ENCODE assay signal across 9 cellular contexts in the genomic region with DNA sequence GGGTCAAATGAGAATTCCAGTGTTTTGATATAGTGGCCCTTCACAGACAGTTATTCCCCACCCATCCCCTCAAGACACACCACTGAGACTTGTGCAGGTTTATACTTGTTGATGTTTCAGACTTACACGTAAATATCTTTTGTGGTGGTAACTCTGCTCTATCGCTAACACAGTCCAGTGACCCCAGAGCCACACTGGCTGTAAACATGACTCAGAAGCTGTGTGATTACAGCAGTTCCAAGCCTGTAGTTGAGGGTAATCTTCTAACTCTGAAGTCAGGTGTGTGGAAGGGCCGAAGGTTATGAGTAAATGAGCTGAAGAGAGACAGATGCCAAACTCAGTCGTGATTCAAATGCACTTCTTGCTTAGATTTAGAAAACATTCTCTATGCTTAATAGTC. TPM values are rescaled to one million over a fixed set of nuclear protein-coding genes. Genes with fewer than 3 reads are reported as not detected.
A peak's percentile ranks its signal among the peaks of the same experiment; 100 is the strongest.
DNase-seq lines count a peak whose midpoint lies in the region; ATAC-seq and TF ChIP-seq lines count a peak whose summit lies in the region.
"Had no signal": no experiment of that assay in that cellular context is flagged by ENCODE, and none has a peak within 500 bp of the region (broad histone marks: within the 10 kb centered on the region; RNA-seq: fewer than 3 reads in every experiment).

No MANE protein-coding gene starts in this region.

- TF ChIP-seq POLR2A in ovary (IDR thresholded peaks at IDR 0.05) (no peak), upper lobe of left lung (IDR thresholded peaks at IDR 0.05) (no peak)

- ATAC-seq in GM19351 (IDR thresholded peaks at IDR 0.05; ENCODE audit: unreplicated experiment) (peak; percentile 92), HG03175 (IDR thresholded peaks at IDR 0.05; ENCODE audit: unreplicated experiment) (peak; percentile 50), upper lobe of left lung (ENCODE audit: low FRiP score in 2 of 2) (no peak)

- H3K27ac Mint-ChIP-seq in chondrocyte (ENCODE audit: unreplicated experiment): peak overlapping the region; percentile 87

- H3K36me3 ChIP-seq in ovary: no peaks in the 10 kb centered on the region
- H3K36me3 ChIP-seq in upper lobe of left lung: peaks cover 0 to 10% (median 7%) of the 10 kb centered on the region in 4 donors

- H3K27ac ChIP-seq in ovary (no peak overlapping the region), upper lobe of left lung (no peak overlapping the region)

- H3K4me1 ChIP-seq in ovary (ENCODE audit: insufficient read depth): no peaks in the 10 kb centered on the region
- no peaks in the 10 kb centered on the region for H3K4me1 ChIP-seq in upper lobe of left lung

- DNase-seq in chondrocyte (ENCODE audit: low spot score) (no peak), retinal pigment epithelial cell (ENCODE audit: low read depth) (peak; percentile 74), ovary (no peak), dedifferentiated amniotic fluid mesenchymal stem cell (ENCODE audit: extremely low spot score) (no peak), DMS153 treated with DMSO at 0.1 percent for 48 hours (lab: John Stamatoyannopoulos, UW; ENCODE audit: unreplicated experiment) (no peak), upper lobe of left lung (no peak)

- 51 to 65% (median 59%) methylated on average over 4 of the region's 4 CpGs for WGBS in ovary, 3 donors
- 69 to 87% methylated on average over 4 of the region's 4 CpGs for WGBS in upper lobe of left lung, 2 donors

- H3K9me3 ChIP-seq in ovary (no peaks in the 10 kb centered on the region), upper lobe of left lung (no peaks in the 10 kb centered on the region)

- TF ChIP-seq EP300 in ovary (IDR thresholded peaks at IDR 0.05) (no peak), upper lobe of left lung (IDR thresholded peaks at IDR 0.05) (no peak)

- peaks cover 31% of the 10 kb centered on the region for H3K4me1 Mint-ChIP-seq in chondrocyte (ENCODE audit: low read depth)
- H3K4me1 Mint-ChIP-seq: neural crest cell had no signal

- H3K27me3 Mint-ChIP-seq in chondrocyte (ENCODE audit: low read depth): no peaks in the 10 kb centered on the region

- no peaks in the 10 kb centered on the region for H3K9me3 Mint-ChIP-seq in chondrocyte (ENCODE audit: low read depth)
- H3K9me3 Mint-ChIP-seq: neural crest cell had no signal

- H3K4me3 Mint-ChIP-seq in chondrocyte (ENCODE audit: unreplicated experiment): no peak overlapping the region
- H3K4me3 Mint-ChIP-seq: neural crest cell had no signal

- intact Hi-C loops in ovary (cut with DNase I): no loop called here

- H3K36me3 Mint-ChIP-seq in chondrocyte (ENCODE audit: low read depth): no peaks in the 10 kb centered on the region

- no peaks in the 10 kb centered on the region for H3K27me3 ChIP-seq in ovary
- no peaks in the 10 kb centered on the region for H3K27me3 ChIP-seq in upper lobe of left lung

- no peak for TF ChIP-seq CTCF in chondrocyte (IDR thresholded peaks at IDR 0.05)
- no peak for TF ChIP-seq CTCF in retinal pigment epithelial cell (conservative IDR thresholded peaks at IDR 0.05; ENCODE audit: low read depth, low read length)
- no peak for TF ChIP-seq CTCF in ovary (IDR thresholded peaks at IDR 0.05)
- no peak for TF ChIP-seq CTCF in upper lobe of left lung (IDR thresholded peaks at IDR 0.05)

- H3K4me3 ChIP-seq in retinal pigment epithelial cell (ENCODE audit: low read length) (no peak overlapping the region), ovary (no peak overlapping the region), upper lobe of left lung (no peak overlapping the region)

RNA-seq across cellular contexts. Expression of gene NOBOX, which starts 19.4 kb away (rescaled TPM):
- not detected in 3 replicates for total RNA-seq in chondrocyte
- total RNA-seq in ovary: not detected
- under 1 TPM in 1 of 2 donors, not detected in 1; 0.36 TPM for polyA plus RNA-seq in ovary
- not detected for total RNA-seq in upper lobe of left lung
- total RNA-seq: neural crest cell had no signal

RNA-seq across cellular contexts. Expression of gene ARHGEF5, which starts 28.9 kb away (rescaled TPM):
- 2.6 to 7.3 TPM (median 7.2 TPM) in 3 replicates for total RNA-seq in chondrocyte
- 10 to 100 TPM in 6 of 7 donors, 1 to 10 TPM in 1; 5.4 to 36.5 (median 11.2) TPM for total RNA-seq in ovary
- 1 to 10 TPM; 4.0 to 9.6 TPM for polyA plus RNA-seq in ovary
- 10 to 100 TPM; 22.0 to 54.2 (median 29.2) TPM for total RNA-seq in upper lobe of left lung

Comparison
In these comparisons a context has a peak if more than half of its experiments do, and no peak if none do; other contexts are left out.
1. ATAC-seq: peak in GM19351 (single experiment) and HG03175 (single experiment); none in upper lobe of left lung (0 of 2).